12 cellular contexts compared by ENCODE assay signal in the genomic region with DNA sequence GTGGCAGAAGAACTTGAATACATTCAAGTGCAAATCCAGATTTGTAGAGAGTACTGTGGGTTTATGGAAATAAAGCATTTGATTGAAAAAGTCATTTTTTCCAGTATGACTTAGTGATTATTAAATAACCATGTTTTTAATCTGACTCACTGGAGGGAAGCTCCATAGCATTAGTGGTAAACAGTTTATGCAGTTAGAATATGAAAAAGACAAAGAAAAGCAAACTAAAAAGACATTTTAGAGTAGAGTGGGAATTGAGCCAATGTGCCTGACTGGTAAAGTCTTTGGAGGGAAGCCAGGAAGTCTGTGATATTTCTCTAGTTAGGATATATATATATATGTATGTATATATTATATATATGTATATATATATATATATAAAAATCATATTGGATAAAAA. TPM values are rescaled to one million over a fixed set of nuclear protein-coding genes. Genes with fewer than 3 reads are reported as not detected.
A peak's percentile ranks its signal among the peaks of the same experiment; 100 is the strongest.
DNase-seq lines count a peak whose midpoint lies in the region; ATAC-seq and TF ChIP-seq lines count a peak whose summit lies in the region.
"Had no signal": no experiment of that assay in that cellular context is flagged by ENCODE, and none has a peak within 500 bp of the region (broad histone marks: within the 10 kb centered on the region; RNA-seq: fewer than 3 reads in every experiment).

No MANE protein-coding gene starts in this region.

- CTCF ChIA-PET in WTC11 (lab: Charles Lee) = no interaction called here

- peak; percentile 35 for DNase-seq in HFF-Myc (ENCODE audit: extremely low read depth, low read depth)
- DNase-seq in WTC11 (ENCODE audit: low spot score) = no peak
- peak; percentile 50 to 77 for DNase-seq in fibroblast of lung (ENCODE audit: low read depth in 2 of 2)
- DNase-seq in sigmoid colon = no peak
- DNase-seq in upper lobe of left lung = no peak
- DNase-seq in Kasumi-1 (lab: John Stamatoyannopoulos, UW) = no peak
- DNase-seq in NCI-H2029 treated with DMSO at 0.1 percent for 48 hours (lab: John Stamatoyannopoulos, UW) = no peak
- DNase-seq: Calu3, T1000 had no signal

- H3K9me3 ChIP-seq in fibroblast of lung (ENCODE audit: control insufficient read depth, insufficient read depth, low read depth, low read length) = no peaks in the 10 kb centered on the region
- no peaks in the 10 kb centered on the region for H3K9me3 ChIP-seq in sigmoid colon
- no peaks in the 10 kb centered on the region for H3K9me3 ChIP-seq in upper lobe of left lung

- H3K4me1 ChIP-seq in fibroblast of lung (ENCODE audit: control insufficient read depth, extremely low read depth, insufficient read depth, low read length) (peaks cover 5% of the 10 kb centered on the region), sigmoid colon (peaks cover 0 to 33% (median 16%) of the 10 kb centered on the region in 4 donors), upper lobe of left lung (no peaks in the 10 kb centered on the region)

- peaks cover 2% of the 10 kb centered on the region; the same call in 1 of the 2 replicates for H3K4me1 Mint-ChIP-seq in WTC11

- H3K4me3 ChIP-seq in HFF-Myc (replicated peaks; ENCODE audit: low read depth, low read length) (peak overlapping the region; percentile 20), fibroblast of lung (replicated peaks in 1 of 4; ENCODE audit: control extremely low read depth in 1 of 4, insufficient read depth in 1 of 4, low read depth in 3 of 4, low read length in 4 of 4) (peak overlapping the region in 2 of 4 experiments; percentile 47 to 64), sigmoid colon (peak overlapping the region; percentile 21 to 46 (median 32)), upper lobe of left lung (peak overlapping the region in 1 of 4 donors; percentile 27)

- H3K79me2 ChIP-seq in fibroblast of lung (ENCODE audit: control insufficient read depth, insufficient read depth, low read length) = no peaks in the 10 kb centered on the region

- no peak for TF ChIP-seq EP300 in sigmoid colon (IDR thresholded peaks at IDR 0.05)
- no peak for TF ChIP-seq EP300 in upper lobe of left lung (IDR thresholded peaks at IDR 0.05)

- H3K27ac ChIP-seq in fibroblast of lung (ENCODE audit: insufficient read depth, low read length) = peak overlapping the region; percentile 53
- peak overlapping the region; percentile 33 to 72 (median 59) for H3K27ac ChIP-seq in sigmoid colon
- no peak overlapping the region for H3K27ac ChIP-seq in upper lobe of left lung

- ATAC-seq in WTC11 = no peak
- no peak for ATAC-seq in upper lobe of left lung (ENCODE audit: low FRiP score in 2 of 2)
- no peak for ATAC-seq in GM21717 (IDR thresholded peaks at IDR 0.05; ENCODE audit: unreplicated experiment)
- ATAC-seq: esophagus mucosa had no signal

- H3K9ac ChIP-seq in fibroblast of lung (ENCODE audit: insufficient read depth, low read length) = no peak overlapping the region

- H3K27ac Mint-ChIP-seq in WTC11 = peak overlapping the region; percentile 71
- H3K27ac Mint-ChIP-seq: progenitor cell of endocrine pancreas had no signal

- H2AFZ ChIP-seq in fibroblast of lung (ENCODE audit: low read length) = no peak overlapping the region

- TF ChIP-seq CTCF in HFF-Myc (IDR thresholded peaks at IDR 0.05; ENCODE audit: low read depth, low read length, missing control alignments) (no peak), WTC11 (IDR thresholded peaks at IDR 0.05) (no peak), fibroblast of lung (conservative IDR thresholded peaks at IDR 0.05 in 1 of 2, IDR thresholded peaks at IDR 0.05 in 1 of 2; ENCODE audit: low read depth in 1 of 2, low read length in 2 of 2) (no peak), sigmoid colon (IDR thresholded peaks at IDR 0.05) (no peak), upper lobe of left lung (IDR thresholded peaks at IDR 0.05) (no peak)

- H3K27me3 ChIP-seq in fibroblast of lung (ENCODE audit: control insufficient read depth, insufficient read depth, low read length) = no peaks in the 10 kb centered on the region
- H3K27me3 ChIP-seq in sigmoid colon = no peaks in the 10 kb centered on the region
- H3K27me3 ChIP-seq in upper lobe of left lung = no peaks in the 10 kb centered on the region

- intact Hi-C loops in sigmoid colon (cut with DNase I) = no loop called here

- POLR2A ChIA-PET in WTC11 (lab: Charles Lee) = no interaction called here

- H3K9me3 Mint-ChIP-seq in WTC11 = peaks cover 10% of the 10 kb centered on the region

- TF ChIP-seq POLR2A in sigmoid colon (IDR thresholded peaks at IDR 0.05) (no peak), upper lobe of left lung (IDR thresholded peaks at IDR 0.05) (no peak)

- no peaks in the 10 kb centered on the region for H3K27me3 Mint-ChIP-seq in WTC11 (ENCODE audit: low read depth)
- H3K27me3 Mint-ChIP-seq: progenitor cell of endocrine pancreas had no signal

- H3K36me3 Mint-ChIP-seq in WTC11 = 0 out of 2 replicates have a peak, but pooled peaks cover 2% of the 10 kb centered on the region

- peak overlapping the region; percentile 39 for H3K4me2 ChIP-seq in fibroblast of lung (ENCODE audit: extremely low read depth, insufficient read depth, low read length)

- no peaks in the 10 kb centered on the region for H3K36me3 ChIP-seq in fibroblast of lung (ENCODE audit: control insufficient read depth, insufficient read depth, low read length)
- no peaks in the 10 kb centered on the region for H3K36me3 ChIP-seq in sigmoid colon
- no peaks in the 10 kb centered on the region for H3K36me3 ChIP-seq in upper lobe of left lung

- H4K20me1 ChIP-seq in fibroblast of lung (ENCODE audit: control insufficient read depth, extremely low read depth, insufficient read depth, low read length) = no peaks in the 10 kb centered on the region

- no peak overlapping the region for H3K4me3 Mint-ChIP-seq in WTC11

TF ChIP-seq in WTC11, 78 proteins besides CTCF, POLR2A, EP300 and RAD21:
- TF ChIP-seq, protein P1, sequence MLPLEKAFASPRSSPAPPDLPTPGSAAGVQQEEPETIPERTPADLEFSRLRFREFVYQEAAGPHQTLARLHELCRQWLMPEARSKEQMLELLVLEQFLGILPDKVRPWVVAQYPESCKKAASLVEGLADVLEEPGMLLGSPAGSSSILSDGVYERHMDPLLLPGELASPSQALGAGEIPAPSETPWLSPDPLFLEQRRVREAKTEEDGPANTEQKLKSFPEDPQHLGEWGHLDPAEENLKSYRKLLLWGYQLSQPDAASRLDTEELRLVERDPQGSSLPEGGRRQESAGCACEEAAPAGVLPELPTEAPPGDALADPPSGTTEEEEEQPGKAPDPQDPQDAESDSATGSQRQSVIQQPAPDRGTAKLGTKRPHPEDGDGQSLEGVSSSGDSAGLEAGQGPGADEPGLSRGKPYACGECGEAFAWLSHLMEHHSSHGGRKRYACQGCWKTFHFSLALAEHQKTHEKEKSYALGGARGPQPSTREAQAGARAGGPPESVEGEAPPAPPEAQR (CRISPR knock-in tag; IDR thresholded peaks at IDR 0.05) = no peak
- TF ChIP-seq, protein P2, sequence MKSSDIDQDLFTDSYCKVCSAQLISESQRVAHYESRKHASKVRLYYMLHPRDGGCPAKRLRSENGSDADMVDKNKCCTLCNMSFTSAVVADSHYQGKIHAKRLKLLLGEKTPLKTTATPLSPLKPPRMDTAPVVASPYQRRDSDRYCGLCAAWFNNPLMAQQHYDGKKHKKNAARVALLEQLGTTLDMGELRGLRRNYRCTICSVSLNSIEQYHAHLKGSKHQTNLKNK (CRISPR knock-in tag; IDR thresholded peaks at IDR 0.05) = no peak
- TF ChIP-seq ZNF232 (CRISPR knock-in tag; IDR thresholded peaks at IDR 0.05) (no peak), TP53 (CRISPR knock-in tag; IDR thresholded peaks at IDR 0.05) (no peak), TCF7 (CRISPR knock-in tag; IDR thresholded peaks at IDR 0.05; ENCODE audit: low read depth) (no peak), SMAD4 (CRISPR knock-in tag; IDR thresholded peaks at IDR 0.05) (no peak), NFYB (CRISPR knock-in tag; conservative IDR thresholded peaks at IDR 0.05; ENCODE audit: low read depth) (no peak), ATF1 (CRISPR knock-in tag; IDR thresholded peaks at IDR 0.05) (no peak), JAZF1 (CRISPR knock-in tag; IDR thresholded peaks at IDR 0.05) (no peak), FOXP1 (CRISPR knock-in tag; IDR thresholded peaks at IDR 0.05; ENCODE audit: borderline replicate concordance) (no peak)
- TF ChIP-seq, protein P3, sequence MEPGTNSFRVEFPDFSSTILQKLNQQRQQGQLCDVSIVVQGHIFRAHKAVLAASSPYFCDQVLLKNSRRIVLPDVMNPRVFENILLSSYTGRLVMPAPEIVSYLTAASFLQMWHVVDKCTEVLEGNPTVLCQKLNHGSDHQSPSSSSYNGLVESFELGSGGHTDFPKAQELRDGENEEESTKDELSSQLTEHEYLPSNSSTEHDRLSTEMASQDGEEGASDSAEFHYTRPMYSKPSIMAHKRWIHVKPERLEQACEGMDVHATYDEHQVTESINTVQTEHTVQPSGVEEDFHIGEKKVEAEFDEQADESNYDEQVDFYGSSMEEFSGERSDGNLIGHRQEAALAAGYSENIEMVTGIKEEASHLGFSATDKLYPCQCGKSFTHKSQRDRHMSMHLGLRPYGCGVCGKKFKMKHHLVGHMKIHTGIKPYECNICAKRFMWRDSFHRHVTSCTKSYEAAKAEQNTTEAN (CRISPR knock-in tag; IDR thresholded peaks at IDR 0.05) = no peak
- TF ChIP-seq, protein P4, sequence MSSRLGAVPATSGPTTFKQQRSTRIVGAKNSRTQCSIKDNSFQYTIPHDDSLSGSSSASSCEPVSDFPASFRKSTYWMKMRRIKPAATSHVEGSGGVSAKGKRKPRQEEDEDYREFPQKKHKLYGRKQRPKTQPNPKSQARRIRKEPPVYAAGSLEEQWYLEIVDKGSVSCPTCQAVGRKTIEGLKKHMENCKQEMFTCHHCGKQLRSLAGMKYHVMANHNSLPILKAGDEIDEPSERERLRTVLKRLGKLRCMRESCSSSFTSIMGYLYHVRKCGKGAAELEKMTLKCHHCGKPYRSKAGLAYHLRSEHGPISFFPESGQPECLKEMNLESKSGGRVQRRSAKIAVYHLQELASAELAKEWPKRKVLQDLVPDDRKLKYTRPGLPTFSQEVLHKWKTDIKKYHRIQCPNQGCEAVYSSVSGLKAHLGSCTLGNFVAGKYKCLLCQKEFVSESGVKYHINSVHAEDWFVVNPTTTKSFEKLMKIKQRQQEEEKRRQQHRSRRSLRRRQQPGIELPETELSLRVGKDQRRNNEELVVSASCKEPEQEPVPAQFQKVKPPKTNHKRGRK (CRISPR knock-in tag; IDR thresholded peaks at IDR 0.05; ENCODE audit: borderline replicate concordance) = no peak

RNA-seq across cellular contexts. Expression of a gene that starts 53.4 kb away (rescaled TPM):
- total RNA-seq in WTC11 (2021) = 6.6 to 10.5 TPM (median 6.8 TPM) in 3 replicates
- 9.0 and 17.8 TPM in 2 replicates for total RNA-seq in fibroblast of lung
- 7.4 and 10.8 TPM in 2 replicates for polyA plus RNA-seq in fibroblast of lung
- polyA plus RNA-seq in fibroblast of lung (2012) = 3.4 and 6.2 TPM in 2 replicates
- polyA minus RNA-seq in fibroblast of lung (ENCODE audit: low replicate concordance) = 14.8 and 16.7 TPM in 2 replicates
- 10 to 100 TPM; 46.2 to 74.2 (median 61.4) TPM for total RNA-seq in sigmoid colon
- 1 to 10 TPM in 1 of 3 donors, under 1 TPM in 2; under 0.01 to 1.3 (median under 0.01) TPM for polyA plus RNA-seq in sigmoid colon
- 10 to 100 TPM; 11.3 to 26.9 (median 16.1) TPM for total RNA-seq in upper lobe of left lung

Comparison
In these comparisons a context has a peak if more than half of its experiments do, and no peak if none do; other contexts are left out.
1. DNase-seq: peak in HFF-Myc (single experiment) and fibroblast of lung (2 of 2); none in WTC11 (single experiment), sigmoid colon (single experiment), upper lobe of left lung (0 of 2), Kasumi-1 (0 of 2) and NCI-H2029 treated with DMSO at 0.1 percent for 48 hours (single experiment).
2. H3K27ac ChIP-seq: peak in fibroblast of lung (single experiment) and sigmoid colon (4 of 4); none in upper lobe of left lung (0 of 4).